8 cellular contexts compared by ENCODE assay signal in genomic region chr20:52494244-52494643, GRCh38.
DNase-seq lines count a peak whose midpoint lies in the region; ATAC-seq, FAIRE-seq and TF ChIP-seq lines count a peak whose summit lies in the region.

No MANE protein-coding gene starts in this region.

- H3K4me1 ChIP-seq in RWPE2 (ENCODE audit: insufficient read depth, poor library complexity, severe bottlenecking) = peaks cover 46% of the 10 kb centered on the region

- H3K36me3 ChIP-seq in RWPE2 (ENCODE audit: low read depth) = no peaks in the 10 kb centered on the region

- peak overlapping the region; percentile 97 for H3K27ac ChIP-seq in RWPE2 (ENCODE audit: poor library complexity, severe bottlenecking)

- ATAC-seq in RWPE2 (ENCODE audit: low read depth) (peak; percentile 88), HG02852 (IDR thresholded peaks at IDR 0.05; ENCODE audit: unreplicated experiment) (no peak), GM18520 (IDR thresholded peaks at IDR 0.05; ENCODE audit: unreplicated experiment) (no peak), GM18511 (IDR thresholded peaks at IDR 0.05; ENCODE audit: unreplicated experiment) (no peak)

- no peak overlapping the region for H3K4me3 ChIP-seq in RWPE2 (ENCODE audit: severe bottlenecking)

- TF ChIP-seq CTCF in RWPE2 (IDR thresholded peaks at IDR 0.05; ENCODE audit: poor library complexity, severe bottlenecking) = no peak

- DNase-seq in Ammon's horn (ENCODE audit: low spot score) (peak; percentile 12), RWPE2 (ENCODE audit: low spot score) (peak; percentile 99), amniotic epithelial cell (ENCODE audit: low read depth) (peak; percentile 98), pulmonary artery endothelial cell (ENCODE audit: low read depth, low spot score) (peak; percentile 90), GM19239 (ENCODE audit: insufficient read length, low spot score) (no peak)

- no peak for FAIRE-seq in GM19239 (lab: Jason Lieb, UNC)

- no peaks in the 10 kb centered on the region for H3K9me3 ChIP-seq in RWPE2 (ENCODE audit: severe bottlenecking)

- no peaks in the 10 kb centered on the region for H3K27me3 ChIP-seq in RWPE2 (ENCODE audit: insufficient read depth, poor library complexity, severe bottlenecking)
